Comparison of ENCODE assay signal across 8 cellular contexts in the genomic region with DNA sequence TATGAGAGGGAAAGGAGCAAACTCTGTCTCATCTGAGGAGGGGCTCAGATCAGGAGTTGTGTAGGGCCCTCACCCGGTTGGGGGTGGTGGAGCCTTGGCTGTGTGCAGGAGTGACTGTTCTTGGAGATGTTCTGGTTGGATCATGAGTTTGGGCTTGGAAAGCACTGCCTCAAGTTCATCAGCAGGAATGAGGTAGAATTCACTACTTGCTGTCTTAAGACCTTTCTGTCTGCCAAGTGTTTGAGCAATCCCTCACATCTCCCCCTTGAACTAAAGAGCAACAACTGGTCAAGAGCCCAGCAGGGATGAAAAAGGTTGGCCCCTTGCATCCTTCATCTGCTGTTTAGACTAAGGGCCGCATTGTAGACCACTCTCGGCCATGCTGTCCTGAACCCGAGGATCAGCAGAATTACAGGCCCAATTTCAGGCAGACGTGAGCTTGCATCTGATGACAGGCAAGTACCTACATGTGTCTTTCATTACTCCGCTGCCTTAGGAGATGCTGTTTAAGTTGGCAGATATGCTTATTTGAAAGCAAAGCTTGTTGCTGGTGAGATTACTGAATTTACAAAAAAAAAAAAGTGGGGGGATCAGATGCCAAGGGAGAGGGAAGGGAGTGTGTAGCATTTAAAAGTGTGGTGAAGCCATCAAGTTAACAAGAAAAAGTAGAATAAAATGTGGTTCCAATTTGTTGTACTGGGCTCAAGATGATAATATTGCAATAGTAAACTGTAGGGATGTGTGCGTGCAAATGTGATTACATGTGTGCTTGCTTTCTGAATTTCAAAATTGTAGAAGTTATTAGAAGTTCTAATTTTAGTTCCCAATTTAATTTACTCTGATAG. TPM values are rescaled to one million over a fixed set of nuclear protein-coding genes. Genes with fewer than 3 reads are reported as not detected.
A peak's percentile ranks its signal among the peaks of the same experiment; 100 is the strongest.
DNase-seq lines count a peak whose midpoint lies in the region; ATAC-seq, FAIRE-seq and TF ChIP-seq lines count a peak whose summit lies in the region.

No MANE protein-coding gene starts in this region.

- H3K4me2 ChIP-seq in SK-N-SH (no peak overlapping the region), fibroblast of lung (ENCODE audit: extremely low read depth, insufficient read depth, low read length) (peak overlapping the region; percentile 67)

- H2AFZ ChIP-seq in SK-N-SH (ENCODE audit: low read depth) (no peak overlapping the region), fibroblast of lung (ENCODE audit: low read length) (no peak overlapping the region)

- peak overlapping the region; percentile 10; the same call in 1 of the 2 replicates for H3K27ac ChIP-seq in C4-2B
- H3K27ac ChIP-seq in SK-N-SH (ENCODE audit: low read depth in 2 of 2, low read length in 1 of 2), result peak overlapping the region; percentile 14 to 89; a peak in 3 of 4 replicates
- peak overlapping the region; percentile 28 for H3K27ac ChIP-seq in fibroblast of lung (ENCODE audit: insufficient read depth, low read length)
- H3K27ac ChIP-seq in ovary, result peak overlapping the region in 1 of 2 donors; percentile 57

- CTCF ChIA-PET in SK-N-SH (lab: Yijun Ruan, JAX), result interaction anchor here (0.6 to 5.9 kb wide), 37 partner anchors 9 to 1437 kb away, joined by 3 to 80 read pairs (median 4); partner anchors contain the start of gene PIK3R1

- H3K4me1 ChIP-seq in SK-N-SH (ENCODE audit: control insufficient read depth in 1 of 2, insufficient read depth in 2 of 2, low read depth in 1 of 2, low read length in 1 of 2) (peaks cover 45 to 54% of the 10 kb centered on the region in 2 experiments; a peak in 3 of 4 replicates), fibroblast of lung (ENCODE audit: control insufficient read depth, extremely low read depth, insufficient read depth, low read length) (peaks cover 23% of the 10 kb centered on the region), ovary (ENCODE audit: insufficient read depth) (peaks cover 21% of the 10 kb centered on the region)

- peaks cover 0 to 4% of the 10 kb centered on the region in 2 experiments for H3K36me3 ChIP-seq in SK-N-SH (replicated peaks in 1 of 2; ENCODE audit: control insufficient read depth in 1 of 2, insufficient read depth in 2 of 2, low read length in 1 of 2)
- no peaks in the 10 kb centered on the region for H3K36me3 ChIP-seq in fibroblast of lung (ENCODE audit: control insufficient read depth, insufficient read depth, low read length)
- H3K36me3 ChIP-seq in ovary, result no peaks in the 10 kb centered on the region

- H3F3A ChIP-seq in SK-N-SH (replicated peaks; ENCODE audit: insufficient read depth), result no peaks in the 10 kb centered on the region

- intact Hi-C loops in ovary (cut with DNase I), result loop anchor here in 3 of 4 donors (5.0 to 10.0 kb wide), 4 partner anchors 35 to 1007 kb away; partner anchors contain the start of gene PIK3R1 (in 1 of the 3)

- no peak for TF ChIP-seq CTCF in C4-2B (conservative IDR thresholded peaks at IDR 0.05)
- no peak for TF ChIP-seq CTCF in SK-N-SH (IDR thresholded peaks at IDR 0.05)
- TF ChIP-seq CTCF in fibroblast of lung (conservative IDR thresholded peaks at IDR 0.05 in 1 of 2, IDR thresholded peaks at IDR 0.05 in 1 of 2; ENCODE audit: low read depth in 1 of 2, low read length in 2 of 2), result no peak
- no peak for TF ChIP-seq CTCF in ovary (IDR thresholded peaks at IDR 0.05)

- H3K9me3 ChIP-seq in SK-N-SH (no peaks in the 10 kb centered on the region), fibroblast of lung (ENCODE audit: control insufficient read depth, insufficient read depth, low read depth, low read length) (no peaks in the 10 kb centered on the region), ovary (no peaks in the 10 kb centered on the region)

- H3K9ac ChIP-seq in SK-N-SH (no peak overlapping the region), fibroblast of lung (ENCODE audit: insufficient read depth, low read length) (no peak overlapping the region)

- TF ChIP-seq RAD21 in SK-N-SH (IDR thresholded peaks at IDR 0.05; ENCODE audit: low read length), result peak; percentile 29; the same call in 1 of the 2 replicates

- DNase-seq in SK-N-SH, result peak; percentile 64
- DNase-seq in fibroblast of lung (ENCODE audit: low read depth in 2 of 2), result peak; percentile 60 to 89
- DNase-seq in ovary, result peak in 4 of 5 donors; percentile 35 to 62 (median 50)
- no peak for DNase-seq in NCI-H128 (lab: John Stamatoyannopoulos, UW; ENCODE audit: unreplicated experiment)
- no peak for DNase-seq in urothelium cell line (ENCODE audit: low spot score)

- H3K9me2 ChIP-seq in SK-N-SH, result no peaks in the 10 kb centered on the region

- no peak for FAIRE-seq in urothelium cell line (lab: Jason Lieb, UNC)

- H3K79me2 ChIP-seq in SK-N-SH (ENCODE audit: insufficient read depth), result peaks cover 15% of the 10 kb centered on the region; the same call in 1 of the 2 replicates
- peaks cover 26% of the 10 kb centered on the region for H3K79me2 ChIP-seq in fibroblast of lung (ENCODE audit: control insufficient read depth, insufficient read depth, low read length)

- peak; percentile 29 for TF ChIP-seq POLR2A in ovary (IDR thresholded peaks at IDR 0.05)

- no peaks in the 10 kb centered on the region for H3K27me3 ChIP-seq in SK-N-SH (ENCODE audit: insufficient read depth)
- no peaks in the 10 kb centered on the region for H3K27me3 ChIP-seq in fibroblast of lung (ENCODE audit: control insufficient read depth, insufficient read depth, low read length)
- no peaks in the 10 kb centered on the region for H3K27me3 ChIP-seq in ovary

- 55% methylated on average over 7 of the region's 7 CpGs for WGBS in SK-N-SH (ENCODE audit: low lambda C conversion rate)
- 22 to 27% (median 25%) methylated on average over 7 of the region's 7 CpGs for WGBS in ovary, 3 donors

- TF ChIP-seq EP300 in SK-N-SH (IDR thresholded peaks at IDR 0.05; ENCODE audit: borderline replicate concordance in 1 of 2, low read depth in 1 of 2, low read length in 1 of 2), result peak in 1 of 2 experiments; percentile 83; a peak in 2 of 4 replicates
- no peak for TF ChIP-seq EP300 in ovary (IDR thresholded peaks at IDR 0.05)

- H4K20me1 ChIP-seq in SK-N-SH (ENCODE audit: insufficient read depth), result no peaks in the 10 kb centered on the region
- H4K20me1 ChIP-seq in fibroblast of lung (ENCODE audit: control insufficient read depth, extremely low read depth, insufficient read depth, low read length), result no peaks in the 10 kb centered on the region

- no peak for ATAC-seq in GM19452 (IDR thresholded peaks at IDR 0.05; ENCODE audit: unreplicated experiment)
- ATAC-seq in HG03571 (IDR thresholded peaks at IDR 0.05; ENCODE audit: unreplicated experiment), result no peak

- H3K4me3 ChIP-seq in SK-N-SH (ENCODE audit: low read depth in 2 of 2, low read length in 1 of 2) (no peak overlapping the region), fibroblast of lung (replicated peaks in 1 of 4; ENCODE audit: control extremely low read depth in 1 of 4, insufficient read depth in 1 of 4, low read depth in 3 of 4, low read length in 4 of 4) (peak overlapping the region in 1 of 4 experiments; percentile 29), ovary (no peak overlapping the region)

- POLR2A ChIA-PET in SK-N-SH (lab: Yijun Ruan, JAX), result interaction anchor here (1.6 kb wide), 1 partner anchor 36 kb away, joined by 13 read pairs; the partner anchor contains the start of gene PIK3R1

TF ChIP-seq in SK-N-SH, 30 proteins besides CTCF, POLR2A, EP300 and RAD21 (continues in another document):
- TF ChIP-seq JUND (IDR thresholded peaks at IDR 0.05), result no peak
- TF ChIP-seq USF1 (IDR thresholded peaks at IDR 0.05; ENCODE audit: borderline replicate concordance, low read depth), result no peak
- TF ChIP-seq USF2 (IDR thresholded peaks at IDR 0.05; ENCODE audit: borderline replicate concordance, low read depth, low read length), result no peak
- no peak for TF ChIP-seq RXRA (IDR thresholded peaks at IDR 0.05; ENCODE audit: borderline replicate concordance, low read depth)
- TF ChIP-seq FOXM1 (IDR thresholded peaks at IDR 0.05; ENCODE audit: low read depth), result no peak
- no peak for TF ChIP-seq FOSL2 (IDR thresholded peaks at IDR 0.05; ENCODE audit: borderline replicate concordance, low read depth)
- peak; percentile 62; the same call in 1 of the 2 replicates for TF ChIP-seq MXI1 (IDR thresholded peaks at IDR 0.05; ENCODE audit: low read depth, low read length)
- TF ChIP-seq YY1 (IDR thresholded peaks at IDR 0.05; ENCODE audit: low read depth), result no peak
- no peak for TF ChIP-seq POLR2AphosphoS5 (IDR thresholded peaks at IDR 0.05; ENCODE audit: low read depth, low read length)
- peak; percentile 18; the same call in 1 of the 2 replicates for TF ChIP-seq SMC3 (IDR thresholded peaks at IDR 0.05; ENCODE audit: low read depth, low read length)
- TF ChIP-seq PBX3 (IDR thresholded peaks at IDR 0.05), result 0 out of 2 replicates have a peak, but pooled peaks have one; percentile 7

RNA-seq across cellular contexts. Expression of gene PIK3R1, which starts 36.5 kb away (rescaled TPM):
- polyA plus RNA-seq in SK-N-SH (2012; rRNA removed), result 2.0 and 2.7 TPM in 2 replicates
- 2.5 and 2.7 TPM in 2 replicates for polyA plus RNA-seq in SK-N-SH (2012; cell fraction: cytosol; rRNA removed)
- 2.2 and 3.9 TPM in 2 replicates for polyA plus RNA-seq in SK-N-SH (2012; cell fraction: nucleus; rRNA removed)
- total RNA-seq in fibroblast of lung, result 25.2 and 36.3 TPM in 2 replicates
- polyA plus RNA-seq in fibroblast of lung, result 10.9 and 17.7 TPM in 2 replicates
- 13.1 and 23.3 TPM in 2 replicates for polyA plus RNA-seq in fibroblast of lung (2012)
- 61.5 and 102 TPM in 2 replicates for polyA minus RNA-seq in fibroblast of lung (ENCODE audit: low replicate concordance)
- 100 to 1,000 TPM in 3 of 7 donors, 10 to 100 TPM in 4; 59.5 to 206 (median 82.0) TPM for total RNA-seq in ovary
- 10 to 100 TPM; 25.2 to 78.2 TPM for polyA plus RNA-seq in ovary

Comparison
In these comparisons a context has a peak if more than half of its experiments do, and no peak if none do; other contexts are left out.
1. DNase-seq: peak in SK-N-SH (single experiment), fibroblast of lung (2 of 2) and ovary (4 of 5); none in NCI-H128 (single experiment) and urothelium cell line (single experiment).